Comparison of ENCODE assay signal across 17 cellular contexts in genomic region chr12:126518596-126519200, GRCh38.
DNase-seq lines count a peak whose midpoint lies in the region; ATAC-seq and TF ChIP-seq lines count a peak whose summit lies in the region.
"Had no signal": no experiment of that assay in that cellular context is flagged by ENCODE, and none has a peak within 500 bp of the region (broad histone marks: within the 10 kb centered on the region; RNA-seq: fewer than 3 reads in every experiment).

No MANE protein-coding gene starts in this region.

- H4K91ac ChIP-seq in mesenchymal stem cell (ENCODE audit: low read length), result no peak overlapping the region

- DNase-seq in Daoy (ENCODE audit: low read depth) (peak; percentile 32), MG63 (peak; percentile 70), epithelial cell of esophagus (ENCODE audit: low read depth) (peak; percentile 15), mesenchymal stem cell (peak; percentile 35), NCI-H345 treated with DMSO at 0.1 percent for 48 hours (lab: John Stamatoyannopoulos, UW; ENCODE audit: unreplicated experiment) (no peak), NCI-H226 (no peak)
- no peak for DNase-seq in stimulated activated CD4-positive, alpha-beta T cell treated with anti-CD3 and anti-CD28 coated beads, Interleukin-4, amount 100 ng/mL, for 24 hours
- DNase-seq: Caco-2, DMS53, NCI-H1105, NCI-H187 treated with DMSO at 0.1 percent for 48 hours, NCI-H510A, NCI-H82, RPMI8226 had no signal

- no peak overlapping the region for H3K23ac ChIP-seq in mesenchymal stem cell (ENCODE audit: low read length in 2 of 2)

- H2AK5ac ChIP-seq in mesenchymal stem cell (ENCODE audit: low read length, severe bottlenecking), result no peak overlapping the region

- no peak overlapping the region for H2BK12ac ChIP-seq in mesenchymal stem cell (ENCODE audit: low read length in 2 of 2)

- H3K27ac ChIP-seq in mesenchymal stem cell (ENCODE audit: low read length, poor library complexity, severe bottlenecking), result no peak overlapping the region
- H3K27ac ChIP-seq: A549 had no signal

- H3K27me3 ChIP-seq in MG63 (no peaks in the 10 kb centered on the region), mesenchymal stem cell (ENCODE audit: control insufficient read depth in 1 of 2, insufficient read depth in 1 of 2, low read length in 2 of 2) (no peaks in the 10 kb centered on the region)

- H3K4me1 ChIP-seq in mesenchymal stem cell (ENCODE audit: control insufficient read depth, insufficient read depth, low read depth, low read length), result no peaks in the 10 kb centered on the region
- H3K4me1 ChIP-seq: A549, Caco-2, HAP-1 had no signal

- no peaks in the 10 kb centered on the region for H3K36me3 ChIP-seq in MG63
- H3K36me3 ChIP-seq in mesenchymal stem cell (ENCODE audit: control insufficient read depth in 1 of 2, insufficient read depth in 2 of 2, low read depth in 1 of 2, low read length in 2 of 2), result no peaks in the 10 kb centered on the region
- H3K36me3 ChIP-seq: HAP-1 had no signal

- no peak overlapping the region for H3K4ac ChIP-seq in mesenchymal stem cell (ENCODE audit: low read depth in 1 of 2, low read length in 2 of 2)

- no peak overlapping the region for H4K8ac ChIP-seq in mesenchymal stem cell (ENCODE audit: low read length)

- H3K79me1 ChIP-seq in mesenchymal stem cell (replicated peaks; ENCODE audit: low read length, poor library complexity, severe bottlenecking), result no peaks in the 10 kb centered on the region

- H3K9me3 ChIP-seq in MG63, result no peaks in the 10 kb centered on the region
- H3K9me3 ChIP-seq in mesenchymal stem cell (ENCODE audit: control insufficient read depth, low read length), result no peaks in the 10 kb centered on the region
- H3K9me3 ChIP-seq: A549, Caco-2, HAP-1 had no signal

- H2AFZ ChIP-seq in mesenchymal stem cell (ENCODE audit: low read depth, low read length), result no peak overlapping the region

- no peak overlapping the region for H3K9ac ChIP-seq in mesenchymal stem cell (ENCODE audit: low read length)

- no peak overlapping the region for H3K14ac ChIP-seq in mesenchymal stem cell (ENCODE audit: low read length in 2 of 2)

- H2BK120ac ChIP-seq in mesenchymal stem cell (ENCODE audit: low read depth, low read length), result no peak overlapping the region

- no peak for TF ChIP-seq CTCF in epithelial cell of esophagus (IDR thresholded peaks at IDR 0.05; ENCODE audit: insufficient read depth, low read depth, low read length, missing control alignments)

- no peak overlapping the region for H2BK5ac ChIP-seq in mesenchymal stem cell (ENCODE audit: low read depth, low read length, poor library complexity, severe bottlenecking)

- ATAC-seq in HG03342 (IDR thresholded peaks at IDR 0.05; ENCODE audit: unreplicated experiment), result no peak
- ATAC-seq: A549 had no signal

- no peak overlapping the region for H3K4me2 ChIP-seq in mesenchymal stem cell (ENCODE audit: low read length, poor library complexity, severe bottlenecking)
- H3K4me2 ChIP-seq: A549 had no signal

- WGBS in mesenchymal stem cell, result 68% methylated on average over 7 of the region's 10 CpGs

- no peak overlapping the region for H3K18ac ChIP-seq in mesenchymal stem cell (ENCODE audit: low read depth in 1 of 2, low read length in 2 of 2)

- H3K4me3 ChIP-seq in MG63, result no peak overlapping the region
- H3K4me3 ChIP-seq in epithelial cell of esophagus (ENCODE audit: low read length), result no peak overlapping the region
- H3K4me3 ChIP-seq in mesenchymal stem cell (ENCODE audit: insufficient read depth in 1 of 2, low read depth in 1 of 2, low read length in 2 of 2), result no peak overlapping the region
- H3K4me3 ChIP-seq: A549, HAP-1 had no signal

- no peak overlapping the region for H2BK15ac ChIP-seq in mesenchymal stem cell (ENCODE audit: low read depth, poor library complexity, severe bottlenecking)

Comparison
In these comparisons a context has a peak if more than half of its experiments do, and no peak if none do; other contexts are left out.
1. DNase-seq: peak in Daoy (single experiment), MG63 (single experiment), epithelial cell of esophagus (single experiment) and mesenchymal stem cell (single experiment); none in NCI-H345 treated with DMSO at 0.1 percent for 48 hours (single experiment), stimulated activated CD4-positive, alpha-beta T cell treated with anti-CD3 and anti-CD28 coated beads, Interleukin-4, amount 100 ng/mL, for 24 hours (single experiment) and NCI-H226 (single experiment).